ENCODE assay signal across 14 cellular contexts in the genomic region with DNA sequence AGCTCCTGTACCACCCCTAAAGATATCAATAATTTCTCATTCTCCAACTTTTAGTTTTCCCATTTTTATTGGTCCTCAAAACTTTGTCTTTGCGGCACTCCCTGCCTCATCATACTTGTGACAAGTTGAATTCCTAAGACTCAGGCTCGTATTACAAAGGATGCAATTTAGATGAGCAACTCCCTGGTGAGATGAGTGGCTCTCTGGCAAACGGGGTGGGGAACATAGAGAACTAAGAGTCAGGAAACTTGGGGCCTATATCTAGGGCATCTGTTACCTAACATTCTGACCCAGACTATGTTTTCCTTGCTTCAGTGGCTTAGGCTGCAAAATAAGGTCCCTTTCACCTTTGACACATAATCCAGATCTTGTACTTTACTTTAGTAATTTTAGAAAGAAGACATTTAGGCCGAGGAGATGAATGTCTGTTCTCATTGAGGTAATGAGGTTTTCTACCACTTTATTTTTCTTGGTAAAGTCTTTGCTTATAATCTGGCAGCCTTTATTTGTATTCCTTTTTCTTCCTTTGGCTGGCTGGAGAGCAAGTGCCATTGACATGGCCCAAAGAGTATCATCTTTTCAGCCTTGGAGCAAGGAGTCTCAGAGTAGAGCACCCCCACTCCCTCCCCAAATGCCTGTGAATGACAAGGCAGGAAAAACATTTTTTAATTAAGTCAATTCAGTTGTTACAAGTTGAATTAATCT. TPM values are rescaled to one million over a fixed set of nuclear protein-coding genes. Genes with fewer than 3 reads are reported as not detected.
A peak's percentile ranks its signal among the peaks of the same experiment; 100 is the strongest.
DNase-seq lines count a peak whose midpoint lies in the region; ATAC-seq and TF ChIP-seq lines count a peak whose summit lies in the region.
"Had no signal": no experiment of that assay in that cellular context is flagged by ENCODE, and none has a peak within 500 bp of the region (broad histone marks: within the 10 kb centered on the region; RNA-seq: fewer than 3 reads in every experiment).

No MANE protein-coding gene starts in this region.

- no peaks in the 10 kb centered on the region for H3K36me3 ChIP-seq in HCT116 (ENCODE audit: control insufficient read depth in 1 of 2, insufficient read depth in 2 of 2, low read length in 2 of 2)
- H3K36me3 ChIP-seq in suprapubic skin, result no peaks in the 10 kb centered on the region
- H3K36me3 ChIP-seq: SJCRH30 had no signal

- ATAC-seq in HCT116 (peak; percentile 52), GM21825 (IDR thresholded peaks at IDR 0.05; ENCODE audit: unreplicated experiment) (no peak), HG03457 (IDR thresholded peaks at IDR 0.05; ENCODE audit: unreplicated experiment) (no peak)
- ATAC-seq: esophagus mucosa had no signal

- no peak overlapping the region for H3K9ac ChIP-seq in HCT116 (ENCODE audit: low read length)

- RAD21 ChIA-PET in HCT116 (lab: Charles Lee; ENCODE audit: low non-redundant PET in 1 of 2, low total read pairs in 2 of 2, uncharacterized antibody in 2 of 2, unreplicated experiment in 2 of 2), result no interaction called here

- 55% methylated on average over 4 of the region's 4 CpGs for WGBS in suprapubic skin

- no TSS peak for BruUV-seq in HCT116 (replicated peaks; lab: Mats Ljungman, UMichigan)

- H3K9me3 ChIP-seq in HCT116 (ENCODE audit: control insufficient read depth in 1 of 2, insufficient read depth in 1 of 2, low read depth in 1 of 2, low read length in 2 of 2), result peaks cover 0 to 7% of the 10 kb centered on the region in 2 experiments; a peak in 1 of 4 replicates
- H3K9me3 ChIP-seq in suprapubic skin, result no peaks in the 10 kb centered on the region

- CTCF ChIA-PET in HCT116 (lab: Charles Lee), result no interaction called here

- H3K27me3 ChIP-seq in HCT116 (ENCODE audit: insufficient read depth, low read length) (no peaks in the 10 kb centered on the region), suprapubic skin (no peaks in the 10 kb centered on the region)
- H3K27me3 ChIP-seq: SJCRH30 had no signal

- TF ChIP-seq EP300 in suprapubic skin (IDR thresholded peaks at IDR 0.05), result no peak

- H3K4me1 ChIP-seq in HCT116 (ENCODE audit: control insufficient read depth in 1 of 2, insufficient read depth in 2 of 2, low read length in 2 of 2) (peaks cover 0 to 20% of the 10 kb centered on the region in 2 experiments; a peak in 3 of 4 replicates), suprapubic skin (peaks cover 15% of the 10 kb centered on the region)

- POLR2A ChIA-PET in HCT116 (lab: Charles Lee), result no interaction called here

- H4K20me1 ChIP-seq in HCT116 (ENCODE audit: insufficient read depth), result no peaks in the 10 kb centered on the region

- intact Hi-C loops in HCT116 (cut with micrococcal nuclease), result no loop called here

- no peaks in the 10 kb centered on the region for H3K79me2 ChIP-seq in HCT116 (ENCODE audit: insufficient read depth, low read length)

- TF ChIP-seq POLR2A in HCT116 (IDR thresholded peaks at IDR 0.05; ENCODE audit: borderline replicate concordance, extremely low read depth, insufficient read depth, insufficient read length), result no peak
- no peak for TF ChIP-seq POLR2A in suprapubic skin (IDR thresholded peaks at IDR 0.05)

- H3K27ac ChIP-seq in HCT116 (ENCODE audit: low read depth, low read length), result no peak overlapping the region
- peak overlapping the region; percentile 76 for H3K27ac ChIP-seq in suprapubic skin
- H3K27ac ChIP-seq: SJCRH30 had no signal

- H2AFZ ChIP-seq in HCT116 (ENCODE audit: low read depth, low read length, poor library complexity, severe bottlenecking), result no peak overlapping the region

- no peaks in the 10 kb centered on the region; the same call in 1 of the 2 replicates for H3K9me2 ChIP-seq in HCT116 (ENCODE audit: insufficient read depth)

- DNase-seq in HCT116 (ENCODE audit: low read depth, low spot score) (no peak), choroid plexus epithelial cell (ENCODE audit: low read depth) (peak; percentile 72), iris pigment epithelial cell (ENCODE audit: low read depth) (peak; percentile 85), suprapubic skin (ENCODE audit: low spot score in 2 of 2) (no peak), GM10266 (ENCODE audit: extremely low spot score) (no peak)
- no peak for DNase-seq in activated CD4-positive, CD25-positive, alpha-beta regulatory T cell treated with anti-CD3 and anti-CD28 coated beads, Interleukin-2, amount 50 U/mL, for 72 hours
- DNase-seq: activated B cell treated with CpG ODN at 0.5 μM for 24 hours; activated T-cell treated with anti-CD3 and anti-CD28 coated beads, Interleukin-2, amount 50 U/mL, for 1 hour; NCI-H510A had no signal

- no peak for TF ChIP-seq RAD21 in HCT116 (IDR thresholded peaks at IDR 0.05; ENCODE audit: low read depth)

- no peak overlapping the region for H3K4me3 ChIP-seq in HCT116 (replicated peaks in 1 of 2; ENCODE audit: low read depth in 1 of 2, low read length in 2 of 2)
- H3K4me3 ChIP-seq in choroid plexus epithelial cell (ENCODE audit: low read depth, low read length), result no peak overlapping the region
- H3K4me3 ChIP-seq in suprapubic skin, result no peak overlapping the region
- H3K4me3 ChIP-seq: SJCRH30 had no signal

- H3K4me2 ChIP-seq in HCT116 (ENCODE audit: low read length), result peak overlapping the region; percentile 2; the same call in 1 of the 2 replicates

- TF ChIP-seq CTCF in HCT116 (IDR thresholded peaks at IDR 0.05 in 2 of 3, conservative IDR thresholded peaks at IDR 0.05 in 1 of 3; ENCODE audit: borderline replicate concordance in 1 of 3, insufficient read depth in 1 of 3, low read depth in 2 of 3, low read length in 2 of 3) (no peak), choroid plexus epithelial cell (conservative IDR thresholded peaks at IDR 0.05; ENCODE audit: low read depth, low read length) (no peak), suprapubic skin (IDR thresholded peaks at IDR 0.05) (no peak), GM10266 (IDR thresholded peaks at IDR 0.05; ENCODE audit: control insufficient read depth, insufficient read depth, low read depth, missing control alignments) (no peak)

TF ChIP-seq in HCT116, 20 proteins besides CTCF, POLR2A, EP300 and RAD21:
- TF ChIP-seq YY1 (IDR thresholded peaks at IDR 0.05; ENCODE audit: extremely low read depth, insufficient replicate concordance, low read depth, low read length) (no peak), TCF7L2 (IDR thresholded peaks at IDR 0.05; ENCODE audit: borderline replicate concordance, extremely low read depth, insufficient read depth, insufficient read length) (no peak), FOSL1 (IDR thresholded peaks at IDR 0.05; ENCODE audit: low read depth) (no peak)
TF ChIP-seq in HCT116: peak in this region for 0.

RNA-seq across cellular contexts. Expression of a gene that starts 15.4 kb away (rescaled TPM):
- total RNA-seq in HCT116 (2021; ENCODE audit: unreplicated experiment), result not detected
- 0.01 TPM in 1 of 2 replicates, not detected in the other for polyA plus RNA-seq in HCT116 (2012)
- total RNA-seq in suprapubic skin, result not detected
- total RNA-seq: activated B cell treated with CpG ODN at 0.5 μM for 24 hours, esophagus mucosa, renal cortical epithelial cell had no signal

Comparison
In these comparisons a context has a peak if more than half of its experiments do, and no peak if none do; other contexts are left out.
1. DNase-seq: peak in choroid plexus epithelial cell (single experiment) and iris pigment epithelial cell (single experiment); none in HCT116 (single experiment), suprapubic skin (0 of 2), activated CD4-positive, CD25-positive, alpha-beta regulatory T cell treated with anti-CD3 and anti-CD28 coated beads, Interleukin-2, amount 50 U/mL, for 72 hours (single experiment) and GM10266 (single experiment).